In the genomic region with DNA sequence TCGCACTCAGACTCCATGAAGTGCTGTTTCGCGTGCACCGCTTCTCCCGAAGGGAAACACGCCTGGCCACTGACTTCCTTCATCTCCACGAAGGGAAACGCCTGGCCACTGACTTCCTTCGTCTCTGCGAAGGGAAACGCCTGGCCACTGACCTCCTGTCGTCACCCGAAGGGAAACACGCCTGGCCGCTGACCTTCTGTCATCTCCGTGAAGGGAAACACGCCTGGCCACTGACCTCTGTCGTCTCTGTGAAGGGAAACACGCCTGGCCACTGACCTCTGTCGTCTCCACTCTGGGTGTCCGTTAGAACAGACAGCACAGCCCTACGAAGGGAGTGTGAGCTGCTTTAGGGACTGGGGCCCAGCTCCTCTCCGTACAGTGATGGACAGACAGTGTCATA, we compare ENCODE assay signal across 21 cellular contexts. TPM values are rescaled to one million over a fixed set of nuclear protein-coding genes. Genes with fewer than 3 reads are reported as not detected.
DNase-seq lines count a peak whose midpoint lies in the region; ATAC-seq and TF ChIP-seq lines count a peak whose summit lies in the region.
"Had no signal": no experiment of that assay in that cellular context is flagged by ENCODE, and none has a peak within 500 bp of the region (broad histone marks: within the 10 kb centered on the region; RNA-seq: fewer than 3 reads in every experiment).

No MANE protein-coding gene starts in this region.

- H3K4me3 ChIP-seq in IMR-90 (ENCODE audit: insufficient read depth, low read depth, low read length) = no peak overlapping the region
- no peak overlapping the region for H3K4me3 ChIP-seq in left lung
- no peak overlapping the region for H3K4me3 ChIP-seq in PC-3 (ENCODE audit: low read length)
- H3K4me3 ChIP-seq: colonic mucosa, MG63 had no signal

- no peaks in the 10 kb centered on the region for H3F3A ChIP-seq in PC-3 (ENCODE audit: low read length, unreplicated experiment)

- H2AFZ ChIP-seq in IMR-90 (replicated peaks; ENCODE audit: low read length, poor library complexity) (peak overlapping the region; percentile 35), PC-3 (ENCODE audit: low read length) (no peak overlapping the region)

- H3K27ac ChIP-seq in IMR-90 (ENCODE audit: insufficient read depth, low read length) (no peak overlapping the region), left lung (no peak overlapping the region), PC-3 (ENCODE audit: low read length) (no peak overlapping the region)
- H3K27ac ChIP-seq: C4-2B, colonic mucosa had no signal

- POLR2A ChIA-PET in IMR-90 (lab: Charles Lee; ENCODE audit: unreplicated experiment) = no interaction called here
- POLR2A ChIA-PET in PC-3 (lab: Charles Lee; ENCODE audit: unreplicated experiment) = no interaction called here

- H4K5ac ChIP-seq in IMR-90 (ENCODE audit: low read depth, low read length) = no peak overlapping the region

- no peak overlapping the region for H3K4me2 ChIP-seq in IMR-90 (ENCODE audit: low read depth, low read length)
- no peak overlapping the region for H3K4me2 ChIP-seq in PC-3 (ENCODE audit: low read length)
- H3K4me2 ChIP-seq: SK-N-SH had no signal

- H2BK15ac ChIP-seq in IMR-90 (ENCODE audit: low read depth, low read length) = no peak overlapping the region

- H3K79me2 ChIP-seq in PC-3 (ENCODE audit: low read length) = no peaks in the 10 kb centered on the region

- H3K9ac ChIP-seq in IMR-90 (ENCODE audit: low read depth, low read length) = no peak overlapping the region
- no peak overlapping the region for H3K9ac ChIP-seq in PC-3 (ENCODE audit: low read length)
- H3K9ac ChIP-seq: SK-N-SH had no signal

- TF ChIP-seq RAD21 in IMR-90 (IDR thresholded peaks at IDR 0.05; ENCODE audit: low read length) = no peak

- no peak overlapping the region for H2BK20ac ChIP-seq in IMR-90 (ENCODE audit: low read depth, low read length)

- TF ChIP-seq POLR2A in IMR-90 (IDR thresholded peaks at IDR 0.05; ENCODE audit: low read depth, low read length) = no peak

- no peaks in the 10 kb centered on the region; a peak in 1 of 4 replicates for H3K79me1 ChIP-seq in IMR-90 (ENCODE audit: low read depth in 1 of 2, low read length in 2 of 2)

- H3K9me1 ChIP-seq in IMR-90 (ENCODE audit: insufficient read depth, low read length) = no peaks in the 10 kb centered on the region; the same call in 1 of the 2 replicates

- CTCF ChIA-PET in IMR-90 (lab: Yijun Ruan, JAX) = no interaction called here
- CTCF ChIA-PET in PC-3 (lab: Charles Lee) = no interaction called here

- no peaks in the 10 kb centered on the region for H3K4me1 ChIP-seq in IMR-90 (ENCODE audit: control insufficient read depth, insufficient read depth, low read length)
- H3K4me1 ChIP-seq in left lung = no peaks in the 10 kb centered on the region
- H3K4me1 ChIP-seq in PC-3 (ENCODE audit: insufficient read depth, low read length) = no peaks in the 10 kb centered on the region
- H3K4me1 ChIP-seq: colonic mucosa had no signal

- H3K9me3 ChIP-seq in IMR-90 (ENCODE audit: control insufficient read depth, insufficient read depth, low read length) = no peaks in the 10 kb centered on the region
- no peaks in the 10 kb centered on the region for H3K9me3 ChIP-seq in left lung
- H3K9me3 ChIP-seq in PC-3 (ENCODE audit: low read length) = no peaks in the 10 kb centered on the region
- H3K9me3 ChIP-seq: colonic mucosa, MG63, SK-N-SH had no signal

- intact Hi-C loops in IMR-90 (cut with micrococcal nuclease) = no loop called here
- intact Hi-C loops in left lung (cut with DNase I) = no loop called here
- intact Hi-C loops in sciatic nerve (cut with DNase I) = no loop called here
- intact Hi-C loops in PC-3 (cut with micrococcal nuclease) = no loop called here

- H4K20me1 ChIP-seq in IMR-90 (ENCODE audit: insufficient read depth, low read length) = no peaks in the 10 kb centered on the region; the same call in none of the 2 replicates
- no peaks in the 10 kb centered on the region for H4K20me1 ChIP-seq in PC-3 (ENCODE audit: low read length)

- H3K23ac ChIP-seq in IMR-90 (ENCODE audit: low read depth, low read length) = no peak overlapping the region

- WGBS in IMR-90 (ENCODE audit: extremely low coverage in 2 of 2, insufficient read length in 1 of 2), 2 experiments = 88% methylated on average over 18 of the region's 23 CpGs; no CpG with 5 or more reads in 1 of the 2 experiments

- no peak overlapping the region for H3K14ac ChIP-seq in IMR-90 (replicated peaks; ENCODE audit: low read depth, low read length)

- dilution Hi-C loops in IMR-90 (cut with HindIII; ENCODE audit: low sequenced_read_pairs, unreplicated experiment) = loop anchor here (25.0 kb wide), 1 partner anchor 102 kb away; a partner anchor contains a TSS

- no peak overlapping the region for H2AK9ac ChIP-seq in IMR-90 (replicated peaks; ENCODE audit: low read depth, low read length, poor library complexity)

- H2BK120ac ChIP-seq in IMR-90 (ENCODE audit: low read depth, low read length) = no peak overlapping the region

- H3K36me3 ChIP-seq in IMR-90 (ENCODE audit: control insufficient read depth, insufficient read depth, low read length) = peaks cover 58% of the 10 kb centered on the region
- peaks cover 0 to 95% of the 10 kb centered on the region in 2 donors for H3K36me3 ChIP-seq in left lung
- peaks cover 17% of the 10 kb centered on the region; the same call in 1 of the 2 replicates for H3K36me3 ChIP-seq in PC-3 (ENCODE audit: low read depth, low read length)

- H3K9me2 ChIP-seq in PC-3 (replicated peaks; ENCODE audit: low read length) = no peaks in the 10 kb centered on the region
- H3K9me2 ChIP-seq: SK-N-SH had no signal

- no peak overlapping the region for H3K18ac ChIP-seq in IMR-90 (ENCODE audit: low read depth, low read length)

- H3K27me3 ChIP-seq in IMR-90 (ENCODE audit: control insufficient read depth, insufficient read depth, low read length) (no peaks in the 10 kb centered on the region), left lung (no peaks in the 10 kb centered on the region), PC-3 (ENCODE audit: low read length) (no peaks in the 10 kb centered on the region)
- H3K27me3 ChIP-seq: colonic mucosa, MG63 had no signal

- no peak overlapping the region for H2AK5ac ChIP-seq in IMR-90 (ENCODE audit: low read depth, low read length)

- H3K56ac ChIP-seq in IMR-90 (ENCODE audit: extremely low read depth, insufficient read depth, low read length) = no peak overlapping the region

- DNase-seq in IMR-90 (no peak), dermis microvascular lymphatic vessel endothelial cell (ENCODE audit: low read depth in 2 of 2) (peak; percentile 99 to 100), left lung (no peak), sciatic nerve (ENCODE audit: low spot score) (no peak), PC-3 (no peak), T1000 (lab: John Stamatoyannopoulos, UW) (no peak)
- no peak for DNase-seq in stimulated activated CD4-positive, alpha-beta T cell treated with anti-CD3 and anti-CD28 coated beads, Interleukin-2, amount 100 ng/mL, for 48 hours
- DNase-seq: activated B cell treated with CpG ODN at 0.5 μM for 24 hours; activated CD4-positive, alpha-beta memory T cell treated with anti-CD3 and anti-CD28 coated beads for 36 hours; activated effector memory CD4-positive, alpha-beta T cell treated with Interleukin-2 at 50 U/mL for 16 hours; activated naive CD8-positive, alpha-beta T cell treated with anti-CD3 and anti-CD28 coated beads, Interleukin-2, amount 10 ng/mL, durations not matched to agents 7 days and 5 days; colonic mucosa; EL; H9; MG63; NCI-H1417 treated with DMSO at 0.1 percent for 48 hours; NCI-H510A; nucleus accumbens; SK-N-SH had no signal

- in situ Hi-C loops in IMR-90 (cut with MboI; ENCODE audit: low sequenced_read_pairs) = loop anchor here (25.0 kb wide), 1 partner anchor 327 kb away; no protein-coding TSS in a partner anchor

- BruUV-seq in IMR-90 (replicated peaks; lab: Mats Ljungman, UMichigan) (no TSS peak), PC-3 (replicated peaks; lab: Mats Ljungman, UMichigan) (no TSS peak)

- TF ChIP-seq CTCF in IMR-90 (conservative IDR thresholded peaks at IDR 0.05; ENCODE audit: low read depth, low read length) (no peak), left lung (IDR thresholded peaks at IDR 0.05) (no peak), PC-3 (conservative IDR thresholded peaks at IDR 0.05; ENCODE audit: low read depth, low read length) (no peak)

- H4K8ac ChIP-seq in IMR-90 (ENCODE audit: low read depth in 2 of 2, low read length in 2 of 2) = no peak overlapping the region

- no peak overlapping the region for H2BK5ac ChIP-seq in IMR-90 (ENCODE audit: low read depth, low read length, poor library complexity, severe bottlenecking)

- no peak for ATAC-seq in IMR-90 (ENCODE audit: low read depth)
- ATAC-seq in left lung = peak; percentile 18
- peak; percentile 31 for ATAC-seq in sciatic nerve
- no peak for ATAC-seq in PC-3
- no peak for ATAC-seq in HG03354 (IDR thresholded peaks at IDR 0.05; ENCODE audit: poor library complexity, severe bottlenecking, unreplicated experiment)

- no peak overlapping the region for H4K91ac ChIP-seq in IMR-90 (ENCODE audit: insufficient read depth, low read depth, low read length)

- H3K4ac ChIP-seq in IMR-90 (ENCODE audit: low read depth, low read length) = no peak overlapping the region

TF ChIP-seq in IMR-90, 13 proteins besides CTCF, POLR2A, EP300 and RAD21 (continues in another document):
- TF ChIP-seq, protein P1, sequence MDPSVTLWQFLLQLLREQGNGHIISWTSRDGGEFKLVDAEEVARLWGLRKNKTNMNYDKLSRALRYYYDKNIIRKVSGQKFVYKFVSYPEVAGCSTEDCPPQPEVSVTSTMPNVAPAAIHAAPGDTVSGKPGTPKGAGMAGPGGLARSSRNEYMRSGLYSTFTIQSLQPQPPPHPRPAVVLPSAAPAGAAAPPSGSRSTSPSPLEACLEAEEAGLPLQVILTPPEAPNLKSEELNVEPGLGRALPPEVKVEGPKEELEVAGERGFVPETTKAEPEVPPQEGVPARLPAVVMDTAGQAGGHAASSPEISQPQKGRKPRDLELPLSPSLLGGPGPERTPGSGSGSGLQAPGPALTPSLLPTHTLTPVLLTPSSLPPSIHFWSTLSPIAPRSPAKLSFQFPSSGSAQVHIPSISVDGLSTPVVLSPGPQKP (IDR thresholded peaks at IDR 0.05; ENCODE audit: borderline replicate concordance, low read depth, low read length) = no peak
- TF ChIP-seq CEBPB (IDR thresholded peaks at IDR 0.05; ENCODE audit: low read depth, low read length) = no peak

RNA-seq across cellular contexts. Expression of a gene that starts 17.1 kb away (rescaled TPM):
- total RNA-seq in IMR-90 (2012; rRNA removed) (96.9 and 103 TPM in 2 replicates), dermis microvascular lymphatic vessel endothelial cell (94.1 and 105 TPM in 2 replicates), left lung (10 to 100 TPM; 60.1 to 96.9 TPM), sciatic nerve (47.5 TPM), PC-3 (2014; rRNA removed) (374 and 487 TPM in 2 replicates)
- 149 and 188 TPM in 2 replicates for polyA plus RNA-seq in IMR-90 (2012; rRNA removed)
- 188 and 201 TPM in 2 replicates for polyA plus RNA-seq in IMR-90 (2012; cell fraction: cytosol; rRNA removed)
- 76.7 and 165 TPM in 2 replicates for polyA plus RNA-seq in IMR-90 (2012; cell fraction: nucleus; rRNA removed; ENCODE audit: low replicate concordance)

RNA-seq across cellular contexts. Expression of a gene that starts 47.4 kb away (rescaled TPM):
- total RNA-seq in IMR-90 (2012; rRNA removed) = 27.6 and 28.6 TPM in 2 replicates
- polyA plus RNA-seq in IMR-90 (2012; rRNA removed) = 17.7 and 19.3 TPM in 2 replicates
- 13.1 and 15.2 TPM in 2 replicates for polyA plus RNA-seq in IMR-90 (2012; cell fraction: cytosol; rRNA removed)
- polyA plus RNA-seq in IMR-90 (2012; cell fraction: nucleus; rRNA removed; ENCODE audit: low replicate concordance) = 36.2 and 68.6 TPM in 2 replicates
- 22.1 and 28.8 TPM in 2 replicates for total RNA-seq in dermis microvascular lymphatic vessel endothelial cell
- 10 to 100 TPM; 40.1 to 47.3 TPM for total RNA-seq in left lung
- total RNA-seq in sciatic nerve = 53.3 TPM
- total RNA-seq in PC-3 (2014; rRNA removed) = 32.5 and 39.7 TPM in 2 replicates

Comparison
In these comparisons a context has a peak if more than half of its experiments do, and no peak if none do; other contexts are left out.
1. ATAC-seq: peak in left lung (single experiment) and sciatic nerve (single experiment); none in IMR-90 (single experiment), PC-3 (single experiment) and HG03354 (single experiment).
2. DNase-seq: peak in dermis microvascular lymphatic vessel endothelial cell (2 of 2); none in IMR-90 (single experiment), left lung (0 of 2), sciatic nerve (single experiment), PC-3 (single experiment), T1000 (single experiment) and stimulated activated CD4-positive, alpha-beta T cell treated with anti-CD3 and anti-CD28 coated beads, Interleukin-2, amount 100 ng/mL, for 48 hours (0 of 2).